ENCODE assay signal across 23 cellular contexts in genomic region chr9:122318284-122318683, GRCh38. TPM values are rescaled to one million over a fixed set of nuclear protein-coding genes. Genes with fewer than 3 reads are reported as not detected.
DNase-seq lines count a peak whose midpoint lies in the region; ATAC-seq, FAIRE-seq and TF ChIP-seq lines count a peak whose summit lies in the region.
"Had no signal": no experiment of that assay in that cellular context is flagged by ENCODE, and none has a peak within 500 bp of the region (broad histone marks: within the 10 kb centered on the region; RNA-seq: fewer than 3 reads in every experiment).

No MANE protein-coding gene starts in this region.

- no peak for FAIRE-seq in kidney (lab: Jason Lieb, UNC)
- FAIRE-seq: frontal cortex, GM12891 had no signal

- intact Hi-C loops in Right ventricle myocardium superior (cut with DNase I), result no loop called here
- intact Hi-C loops in kidney (cut with DNase I), result no loop called here

- H3K4me3 ChIP-seq in right atrium auricular region (no peak overlapping the region), fibroblast of the aortic adventitia (ENCODE audit: low read depth, low read length) (no peak overlapping the region), muscle layer of colon (ENCODE audit: low read depth in 1 of 2, low read length in 2 of 2) (no peak overlapping the region), kidney (ENCODE audit: low read length in 2 of 2) (no peak overlapping the region)
- H3K4me3 ChIP-seq: Peyer's patch, stomach had no signal

- no peaks in the 10 kb centered on the region for H3K9me3 ChIP-seq in right atrium auricular region
- no peaks in the 10 kb centered on the region for H3K9me3 ChIP-seq in muscle layer of colon (ENCODE audit: low read length)
- H3K9me3 ChIP-seq in kidney (ENCODE audit: control insufficient read depth in 1 of 2, low read length in 2 of 2), result no peaks in the 10 kb centered on the region
- H3K9me3 ChIP-seq: Peyer's patch, stomach had no signal

- H3K27me3 ChIP-seq in right atrium auricular region (no peaks in the 10 kb centered on the region), muscle layer of colon (ENCODE audit: control insufficient read depth in 1 of 2, insufficient read depth in 2 of 2, low read length in 2 of 2) (no peaks in the 10 kb centered on the region)
- H3K27me3 ChIP-seq: Peyer's patch, stomach had no signal

- H3K27ac ChIP-seq in right atrium auricular region (no peak overlapping the region), muscle layer of colon (ENCODE audit: low read depth, low read length) (peak overlapping the region; percentile 57), kidney (ENCODE audit: low read depth in 2 of 2, low read length in 2 of 2) (no peak overlapping the region)
- H3K27ac ChIP-seq: KMS-11 had no signal

- H3K9ac ChIP-seq in muscle layer of colon (ENCODE audit: low read length) (no peak overlapping the region), kidney (ENCODE audit: low read length in 2 of 2) (no peak overlapping the region)
- H3K9ac ChIP-seq: KMS-11 had no signal

- DNase-seq in Right ventricle myocardium superior, result no peak
- no peak for DNase-seq in right atrium auricular region (ENCODE audit: low spot score)
- peak; percentile 45 for DNase-seq in fibroblast of the aortic adventitia (ENCODE audit: low read depth)
- DNase-seq in NCI-H510A (lab: John Stamatoyannopoulos, UW), result no peak
- DNase-seq in kidney, result no peak
- DNase-seq: activated CD8-positive, alpha-beta T cell treated with anti-CD3 and anti-CD28 coated beads for 36 hours; aorta; CD4-positive, CD25-positive, alpha-beta regulatory T cell; effector CD8-positive, alpha-beta T cell; immature natural killer cell; NCI-H1417; NCI-H526 treated with DMSO at 0.1 percent for 48 hours; Peyer's patch; stimulated activated CD4-positive, alpha-beta T cell treated with anti-CD3 and anti-CD28 coated beads, Interleukin-15, amount 100 ng/mL, for 24 hours; stomach had no signal

- no peak for TF ChIP-seq CTCF in right atrium auricular region (IDR thresholded peaks at IDR 0.05)
- TF ChIP-seq CTCF in fibroblast of the aortic adventitia (IDR thresholded peaks at IDR 0.05; ENCODE audit: insufficient read depth, low read length), result no peak
- no peak for TF ChIP-seq CTCF in kidney (IDR thresholded peaks at IDR 0.05; ENCODE audit: borderline replicate concordance, extremely low read depth, insufficient read depth)

- H3K36me3 ChIP-seq in right atrium auricular region (peaks cover 32% of the 10 kb centered on the region), muscle layer of colon (ENCODE audit: insufficient read depth, low read length) (peaks cover 18% of the 10 kb centered on the region), kidney (ENCODE audit: control insufficient read depth in 1 of 2, insufficient read depth in 2 of 2, low read length in 2 of 2) (peaks cover 24 to 30% of the 10 kb centered on the region in 2 donors)

- ATAC-seq in Right ventricle myocardium superior (ENCODE audit: poor library complexity), result peak; percentile 85
- ATAC-seq in HG02852 (IDR thresholded peaks at IDR 0.05; ENCODE audit: unreplicated experiment), result no peak
- no peak for ATAC-seq in GM18858 (IDR thresholded peaks at IDR 0.05; ENCODE audit: unreplicated experiment)
- ATAC-seq: activated CD8-positive, alpha-beta T cell treated with anti-CD3 and anti-CD28 coated beads for 36 hours; activated T-helper 17 cell treated with anti-CD3 and anti-CD28 coated beads, Interleukin-2, amount 50 U/mL, for 72 hours had no signal

- peaks cover 0 to 7% of the 10 kb centered on the region in 2 donors for H3K4me1 ChIP-seq in right atrium auricular region
- H3K4me1 ChIP-seq in muscle layer of colon (ENCODE audit: insufficient read depth, low read length), result peaks cover 34% of the 10 kb centered on the region
- H3K4me1 ChIP-seq in kidney (ENCODE audit: control insufficient read depth in 1 of 2, insufficient read depth in 1 of 2, low read depth in 1 of 2, low read length in 2 of 2), result no peaks in the 10 kb centered on the region
- H3K4me1 ChIP-seq: Peyer's patch had no signal

RNA-seq across cellular contexts. Expression of gene PTGS1, which starts 52.5 kb away (rescaled TPM):
- total RNA-seq in Right ventricle myocardium superior (4.0 TPM), right atrium auricular region (10 to 100 TPM; 14.6 to 46.0 TPM), fibroblast of the aortic adventitia (ENCODE audit: low replicate concordance) (6.3 and 173 TPM in 2 replicates), kidney (9.4 TPM)
- polyA plus RNA-seq in kidney (ENCODE audit: insufficient read depth, low read depth, low replicate concordance), result 3.5 TPM
- total RNA-seq: A172 had no signal

RNA-seq across cellular contexts. Expression of gene MRRF, which starts 53.6 kb away (rescaled TPM):
- 35.7 TPM for total RNA-seq in Right ventricle myocardium superior
- total RNA-seq in right atrium auricular region, result 10 to 100 TPM; 20.7 to 21.4 TPM
- total RNA-seq in fibroblast of the aortic adventitia (ENCODE audit: low replicate concordance), result 40.0 and 43.2 TPM in 2 replicates
- total RNA-seq in kidney, result 44.9 TPM
- polyA plus RNA-seq in kidney (ENCODE audit: insufficient read depth, low read depth, low replicate concordance), result 38.8 TPM

RNA-seq across cellular contexts. Expression of gene RBM18, which starts 53.6 kb away (rescaled TPM):
- total RNA-seq in Right ventricle myocardium superior, result 37.3 TPM
- 10 to 100 TPM; 19.2 to 23.2 TPM for total RNA-seq in right atrium auricular region
- 4.3 and 13.0 TPM in 2 replicates for total RNA-seq in fibroblast of the aortic adventitia (ENCODE audit: low replicate concordance)
- total RNA-seq in kidney, result 18.5 TPM
- polyA plus RNA-seq in kidney (ENCODE audit: insufficient read depth, low read depth, low replicate concordance), result 17.5 TPM
